In the genomic region with DNA sequence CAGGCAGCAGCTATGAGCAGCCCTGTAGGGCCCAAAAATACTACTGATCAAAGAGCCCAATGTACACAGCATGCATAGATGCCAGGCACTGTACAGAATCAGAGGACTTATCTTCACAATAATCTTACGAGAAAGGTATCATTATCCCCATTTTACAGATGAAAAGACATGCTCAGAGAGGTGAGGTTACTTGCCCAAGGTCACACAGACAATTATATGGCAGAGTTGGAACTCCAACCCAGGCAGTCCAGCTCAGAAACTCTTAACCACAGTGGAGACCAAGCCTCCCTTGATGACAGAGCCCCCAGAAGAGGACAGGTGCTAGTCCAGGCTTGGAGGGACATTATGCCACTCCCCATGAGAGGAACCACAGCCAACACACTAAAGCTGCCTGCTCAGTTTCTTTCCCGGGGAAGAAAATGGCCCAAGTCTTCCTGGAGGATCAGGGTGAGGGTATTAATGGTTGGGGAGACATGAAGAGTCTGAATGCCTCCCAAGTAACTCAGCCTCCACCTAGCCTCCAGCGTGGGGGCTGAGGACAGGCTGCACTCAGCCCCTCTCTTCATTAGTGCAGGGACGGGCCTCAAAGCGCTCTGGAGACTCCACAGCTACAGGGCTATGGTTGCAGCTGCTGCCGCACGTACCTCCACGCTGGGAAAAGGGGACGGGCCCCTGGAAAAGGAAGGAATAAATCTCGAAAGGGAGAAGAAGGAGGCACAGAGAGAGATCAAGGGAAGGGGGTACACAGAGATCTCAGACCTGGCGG, we compare ENCODE assay signal across 8 cellular contexts. TPM values are rescaled to one million over a fixed set of nuclear protein-coding genes. Genes with fewer than 3 reads are reported as not detected.
DNase-seq lines count a peak whose midpoint lies in the region; ATAC-seq and TF ChIP-seq lines count a peak whose summit lies in the region.

No MANE protein-coding gene starts in this region.

- H3K9me3 Mint-ChIP-seq in natural killer cell: no peaks in the 10 kb centered on the region

- TF ChIP-seq CTCF in natural killer cell (IDR thresholded peaks at IDR 0.05): no peak

- peaks cover 41 to 63% of the 10 kb centered on the region in 2 donors for H3K4me1 Mint-ChIP-seq in natural killer cell

- H3K4me1 ChIP-seq in NT2/D1 (ENCODE audit: insufficient read depth, insufficient read length) (peaks cover 11% of the 10 kb centered on the region), endocrine pancreas (ENCODE audit: control insufficient read depth, insufficient read depth, low read length) (no peaks in the 10 kb centered on the region)

- H3K27ac Mint-ChIP-seq in natural killer cell: peak overlapping the region; percentile 87 to 93

- peaks cover 7% of the 10 kb centered on the region for H3K36me3 Mint-ChIP-seq in natural killer cell

- ATAC-seq in natural killer cell (no peak), GM19035 (IDR thresholded peaks at IDR 0.05; ENCODE audit: unreplicated experiment) (no peak)

- H3K4me3 ChIP-seq in NT2/D1 (ENCODE audit: insufficient read length, low read depth): peak overlapping the region; percentile 72
- peak overlapping the region; percentile 35 for H3K4me3 ChIP-seq in endocrine pancreas (ENCODE audit: control insufficient read depth, insufficient read depth, low read length)

- H3K9me3 ChIP-seq in NT2/D1 (ENCODE audit: insufficient read depth, low read length) (no peaks in the 10 kb centered on the region), endocrine pancreas (ENCODE audit: control insufficient read depth, low read length) (no peaks in the 10 kb centered on the region)

- H3K36me3 ChIP-seq in NT2/D1 (ENCODE audit: insufficient read depth, insufficient read length, low read length) (peaks cover 47% of the 10 kb centered on the region), endocrine pancreas (ENCODE audit: control insufficient read depth, insufficient read depth, low read length) (peaks cover 7% of the 10 kb centered on the region)

- H3K9ac ChIP-seq in NT2/D1 (ENCODE audit: insufficient read length, low read depth) (peak overlapping the region; percentile 85), endocrine pancreas (ENCODE audit: control insufficient read depth, insufficient read depth, low read length) (peak overlapping the region; percentile 65)

- DNase-seq in DMS 273 (lab: John Stamatoyannopoulos, UW; ENCODE audit: unreplicated experiment) (peak; percentile 44), DMS 273 treated with DMSO at 0.1 percent for 48 hours (lab: John Stamatoyannopoulos, UW) (no peak), NT2/D1 (ENCODE audit: low read depth, low spot score) (no peak), natural killer cell (no peak), SHP77 (lab: John Stamatoyannopoulos, UW) (no peak), epidermal melanocyte (ENCODE audit: insufficient read length, low spot score) (no peak)

- H3K4me3 Mint-ChIP-seq in natural killer cell: peak overlapping the region; percentile 92

- H3K27me3 Mint-ChIP-seq in natural killer cell (ENCODE audit: low read depth in 2 of 2): no peaks in the 10 kb centered on the region

- no peaks in the 10 kb centered on the region for H3K27me3 ChIP-seq in NT2/D1 (ENCODE audit: insufficient read depth, insufficient read length)
- no peaks in the 10 kb centered on the region for H3K27me3 ChIP-seq in endocrine pancreas (ENCODE audit: control insufficient read depth, insufficient read depth, low read length)

- intact Hi-C loops in natural killer cell (cut with micrococcal nuclease): no loop called here

RNA-seq across cellular contexts. Expression of gene UNC119, which starts 0.8 kb away (rescaled TPM):
- total RNA-seq in natural killer cell: 100 to 1,000 TPM in 1 of 3 donors, 10 to 100 TPM in 2; 79.1 to 106 (median 79.3) TPM

RNA-seq across cellular contexts. Expression of gene PIGS, which starts 19.7 kb away (rescaled TPM):
- 10 to 100 TPM; 88.3 to 95.3 (median 92.3) TPM for total RNA-seq in natural killer cell

RNA-seq across cellular contexts. Expression of gene ALDOC, which starts 25.1 kb away (rescaled TPM):
- 10 to 100 TPM; 18.2 to 25.4 (median 23.0) TPM for total RNA-seq in natural killer cell

RNA-seq across cellular contexts. Expression of gene FOXN1, which starts 45.5 kb away (rescaled TPM):
- not detected for total RNA-seq in natural killer cell

RNA-seq across cellular contexts. Expression of gene SPAG5, which starts 47.2 kb away (rescaled TPM):
- 10 to 100 TPM; 18.0 to 19.6 (median 19.3) TPM for total RNA-seq in natural killer cell
